11 cellular contexts compared by ENCODE assay signal in the genomic region with DNA sequence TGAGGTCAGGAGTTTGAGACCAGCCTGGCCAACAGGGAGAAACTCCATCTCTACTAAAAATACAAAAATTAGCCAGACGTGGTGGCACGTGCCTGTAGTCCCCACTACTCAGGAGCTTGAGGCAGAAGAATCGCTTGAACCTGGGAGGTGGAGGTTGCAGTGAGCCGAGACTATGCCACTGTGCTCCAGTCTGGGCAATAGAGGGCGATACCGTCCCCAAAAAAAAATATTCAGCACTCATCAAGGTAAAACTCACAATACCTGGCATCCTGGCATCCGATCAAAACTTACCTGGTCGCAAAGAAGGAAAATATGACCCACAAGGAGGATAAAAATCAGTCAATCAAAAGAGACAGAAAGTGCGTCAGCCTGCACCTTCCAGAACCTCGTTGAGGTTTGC. TPM values are rescaled to one million over a fixed set of nuclear protein-coding genes. Genes with fewer than 3 reads are reported as not detected.
DNase-seq lines count a peak whose midpoint lies in the region; TF ChIP-seq lines count a peak whose summit lies in the region.
"Not testable (repeated sequence)": the region's sequence is repeated elsewhere in the genome, so short reads cannot be mapped to it uniquely, and the experiment has no call there.
"Had no signal": no experiment of that assay in that cellular context is flagged by ENCODE, and none has a peak within 500 bp of the region (broad histone marks: within the 10 kb centered on the region; RNA-seq: fewer than 3 reads in every experiment).

No MANE protein-coding gene starts in this region.

- H3K27me3 ChIP-seq in A673 (replicated peaks; ENCODE audit: insufficient read depth, low read depth, low read length, poor library complexity); SU-DHL-6 (ENCODE audit: low read length): not testable (repeated sequence)
- peaks cover 0 to 34% (median under 1%) of the 10 kb centered on the region in 7 donors for H3K27me3 ChIP-seq in spleen (replicated peaks in 1 of 7)

- intact Hi-C loops in A673 (cut with micrococcal nuclease; ENCODE audit: unreplicated experiment); MCF 10A (cut with micrococcal nuclease); spleen (cut with DNase I; ENCODE audit: low total_unique reads): not testable (repeated sequence)

- not testable (repeated sequence) for H4K20me1 ChIP-seq in SU-DHL-6 (ENCODE audit: low read depth, low read length)

- H3K36me3 ChIP-seq in A673 (ENCODE audit: insufficient read depth, low read length, poor library complexity, severe bottlenecking); SU-DHL-6 (ENCODE audit: low read length); spleen: not testable (repeated sequence)

- not testable (repeated sequence) for H3F3A ChIP-seq in SU-DHL-6 (ENCODE audit: insufficient read depth)

- WGBS in spleen, 5 donors, result 50 to 57% (median 55%) methylated on average over 10 of the region's 10 CpGs

- H3K9me3 ChIP-seq in A673 (ENCODE audit: low read depth, low read length, poor library complexity, severe bottlenecking); SU-DHL-6 (ENCODE audit: insufficient read depth, low read length); spleen: not testable (repeated sequence)

- H3K4me3 ChIP-seq in A673 (ENCODE audit: low read depth, low read length, poor library complexity, severe bottlenecking); SU-DHL-6 (ENCODE audit: insufficient read depth, low read length, poor library complexity, severe bottlenecking); fibroblast of mammary gland (ENCODE audit: control insufficient read depth, low read depth, low read length); spleen: not testable (repeated sequence)

- H3K4me3 Mint-ChIP-seq in HFFc6; MCF 10A (ENCODE audit: unreplicated experiment): not testable (repeated sequence)

- POLR2A ChIA-PET in A673 (lab: Charles Lee; ENCODE audit: low non-redundant PET); MCF 10A (lab: Yijun Ruan, JAX): not testable (repeated sequence)

- H2AFZ ChIP-seq in SU-DHL-6 (ENCODE audit: low read depth, low read length, severe bottlenecking), result not testable (repeated sequence)

- CTCF ChIA-PET in A673 (lab: Charles Lee), result not testable (repeated sequence)
- CTCF ChIA-PET in MCF 10A (lab: Yijun Ruan, JAX), result interaction anchor here (0.7 to 1.1 kb wide), 3 partner anchors 29 to 544 kb away, joined by 3 to 4 read pairs (median 3); no protein-coding TSS in a partner anchor

- not testable (repeated sequence) for H3K9me3 Mint-ChIP-seq in HFFc6; MCF 10A (ENCODE audit: unreplicated experiment)

- H3K27me3 Mint-ChIP-seq in HFFc6 (ENCODE audit: insufficient read depth), result peaks cover 12% of the 10 kb centered on the region
- not testable (repeated sequence) for H3K27me3 Mint-ChIP-seq in MCF 10A (ENCODE audit: insufficient read depth, unreplicated experiment)

- H3K4me1 Mint-ChIP-seq in HFFc6 (ENCODE audit: low read depth); MCF 10A (ENCODE audit: insufficient read depth, unreplicated experiment): not testable (repeated sequence)

- TF ChIP-seq CTCF in A673 (conservative IDR thresholded peaks at IDR 0.05; ENCODE audit: low read depth, low read length) (0 out of 2 replicates have a peak, but pooled peaks have one; percentile 14), GM12872 (IDR thresholded peaks at IDR 0.05; ENCODE audit: insufficient read depth, low read depth, low read length) (0 out of 3 replicates have a peak, but pooled peaks have one; percentile 15), HFFc6 (IDR thresholded peaks at IDR 0.05) (peak; percentile 37; the same call in 1 of the 2 replicates), SU-DHL-6 (IDR thresholded peaks at IDR 0.05; ENCODE audit: insufficient read depth, low read length, poor library complexity, severe bottlenecking) (peak; percentile 11), MCF 10A (IDR thresholded peaks at IDR 0.05; ENCODE audit: unreplicated experiment) (peak; percentile 32), fibroblast of mammary gland (conservative IDR thresholded peaks at IDR 0.05; ENCODE audit: control insufficient read depth, insufficient read depth, low read depth, low read length) (peak; percentile 3)
- TF ChIP-seq CTCF in spleen (IDR thresholded peaks at IDR 0.05 in 8 of 11, conservative IDR thresholded peaks at IDR 0.05 in 3 of 11), result not testable (repeated sequence)

- H3K36me3 Mint-ChIP-seq in HFFc6 (ENCODE audit: low read depth); MCF 10A (ENCODE audit: insufficient read depth, unreplicated experiment): not testable (repeated sequence)

- not testable (repeated sequence) for H3K27ac Mint-ChIP-seq in HFFc6; MCF 10A (ENCODE audit: low read depth, unreplicated experiment)

- DNase-seq in A673 (ENCODE audit: low spot score); HFFc6; fibroblast of mammary gland (ENCODE audit: low read depth): not testable (repeated sequence)
- DNase-seq in NCI-H748 (lab: John Stamatoyannopoulos, UW; ENCODE audit: unreplicated experiment) (peak; percentile 8), MCF 10A (ENCODE audit: unreplicated experiment) (peak; percentile 38), spleen (peak; percentile 12)

- not testable (repeated sequence) for BruUV-seq in A673 (replicated peaks; lab: Mats Ljungman, UMichigan); MCF 10A (replicated peaks; lab: Mats Ljungman, UMichigan)

- not testable (repeated sequence) for TF ChIP-seq POLR2A in spleen (IDR thresholded peaks at IDR 0.05)

- not testable (repeated sequence) for H3K27ac ChIP-seq in A673 (ENCODE audit: low read depth, low read length, poor library complexity, severe bottlenecking); SU-DHL-6 (ENCODE audit: low read depth, low read length); spleen

- not testable (repeated sequence) for H3K9ac ChIP-seq in SU-DHL-6 (ENCODE audit: low read length)

- not testable (repeated sequence) for H3K79me2 ChIP-seq in SU-DHL-6 (ENCODE audit: insufficient read depth, low read length)

- H3K4me2 ChIP-seq in SU-DHL-6 (ENCODE audit: low read depth, low read length, poor library complexity, severe bottlenecking), result not testable (repeated sequence)

- not testable (repeated sequence) for H3K9me2 ChIP-seq in SU-DHL-6 (replicated peaks; ENCODE audit: insufficient read depth, low read length)

- not testable (repeated sequence) for H3K4me1 ChIP-seq in A673 (ENCODE audit: insufficient read depth, low read length, poor library complexity, severe bottlenecking); spleen

RNA-seq across cellular contexts. Expression of gene NPM1, which starts 16.8 kb away (rescaled TPM):
- 1,854 and 1,998 TPM in 2 replicates for total RNA-seq in A673 (2021)
- total RNA-seq in HFFc6 (2021; fragmentation: NEBNext Ultra II Directional; extraction: Animal tissue kit (Norgen Biotek cat#: 25700)), result 1,000 to 10,000 TPM; 1,557 to 2,328 (median 1,897) TPM
- 3,249 and 4,548 TPM in 2 replicates for total RNA-seq in MCF 10A (2022)
- 100 to 1,000 TPM; 441 to 681 (median 572) TPM for total RNA-seq in spleen
- polyA plus RNA-seq in spleen, result 1,000 to 10,000 TPM; 1,521 to 2,472 (median 2,090) TPM

RNA-seq across cellular contexts. Expression of gene FGF18, which starts 48.6 kb away (rescaled TPM):
- 0.90 and 1.3 TPM in 2 replicates for total RNA-seq in A673 (2021)
- total RNA-seq in HFFc6 (2021; fragmentation: NEBNext Ultra II Directional; extraction: Animal tissue kit (Norgen Biotek cat#: 25700)), result under 1 TPM in 2 of 6 experiments, not detected in 4; 0.16 to 0.17 TPM
- not detected in 2 replicates for total RNA-seq in MCF 10A (2022)
- under 1 TPM in 6 of 7 donors, not detected in 1; 0.22 to 0.74 (median 0.33) TPM for total RNA-seq in spleen
- under 1 TPM; 0.32 to 0.74 (median 0.33) TPM for polyA plus RNA-seq in spleen
- total RNA-seq: RPMI7951, SJCRH30 had no signal
- polyA plus RNA-seq: IgD-negative memory B cell had no signal
